In the genomic region with DNA sequence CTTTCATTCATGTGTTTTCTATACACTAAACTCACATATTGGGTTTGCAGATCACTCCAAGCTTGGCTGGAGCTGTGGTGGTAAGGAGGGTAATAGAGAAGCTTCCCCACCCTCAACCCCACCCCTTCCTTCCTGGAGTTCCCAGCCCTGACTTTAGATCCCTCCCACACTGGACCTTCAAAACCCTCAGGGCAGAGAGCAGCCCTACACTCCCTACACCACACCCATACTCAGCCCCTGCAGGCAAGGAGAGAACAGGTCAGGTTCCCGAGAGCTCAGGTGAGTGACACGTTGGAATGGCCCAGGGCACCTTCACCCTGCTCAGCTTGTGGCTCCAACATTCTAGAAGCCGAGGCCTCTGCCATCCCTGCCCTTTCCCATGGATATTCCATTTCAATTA, we compare ENCODE assay signal across 7 cellular contexts. TPM values are rescaled to one million over a fixed set of nuclear protein-coding genes. Genes with fewer than 3 reads are reported as not detected.
DNase-seq lines count a peak whose midpoint lies in the region; ATAC-seq and TF ChIP-seq lines count a peak whose summit lies in the region.
"Not testable (repeated sequence)": the region's sequence is repeated elsewhere in the genome, so short reads cannot be mapped to it uniquely, and the experiment has no call there.

Gene SULT1A3, plus strand, starts transcription at position 207 of the 400 bp plus-strand sequence. CDS start 1,474 bp downstream, outside the sequence.

- not testable (repeated sequence) for H3K9me3 Mint-ChIP-seq in WTC11; activated T-helper 2 cell treated with anti-CD3 and anti-CD28 coated beads, Interferon-gamma antibody, Interleukin-2, Interleukin-4, amounts not matched to agents 10 μg/mL and 5 μg/mL and 100 μg/mL, durations not matched to agents 14 hours and 24 hours and 36 hours; endothelial cell (ENCODE audit: unreplicated experiment)

- H3K27me3 Mint-ChIP-seq in WTC11 (ENCODE audit: low read depth); activated T-helper 2 cell treated with anti-CD3 and anti-CD28 coated beads, Interferon-gamma antibody, Interleukin-2, Interleukin-4, amounts not matched to agents 10 μg/mL and 5 μg/mL and 100 μg/mL, durations not matched to agents 14 hours and 24 hours and 36 hours (ENCODE audit: low read depth); endothelial cell (ENCODE audit: unreplicated experiment): not testable (repeated sequence)

- intact Hi-C loops in activated T-helper 2 cell treated with anti-CD3 and anti-CD28 coated beads, Interferon-gamma antibody, Interleukin-2, Interleukin-4, amounts not matched to agents 10 μg/mL and 5 μg/mL and 100 μg/mL, durations not matched to agents 14 hours and 24 hours and 36 hours (cut with micrococcal nuclease); left ventricle myocardium superior (cut with micrococcal nuclease); mucosa of descending colon (cut with DNase I, micrococcal nuclease); gastrocnemius medialis (cut with DNase I; ENCODE audit: low total_unique reads): not testable (repeated sequence)

- H3K4me1 ChIP-seq in mucosa of descending colon (ENCODE audit: low read depth); gastrocnemius medialis: not testable (repeated sequence)

- H3K36me3 Mint-ChIP-seq in WTC11; activated T-helper 2 cell treated with anti-CD3 and anti-CD28 coated beads, Interferon-gamma antibody, Interleukin-2, Interleukin-4, amounts not matched to agents 10 μg/mL and 5 μg/mL and 100 μg/mL, durations not matched to agents 14 hours and 24 hours and 36 hours (ENCODE audit: low read depth); endothelial cell (ENCODE audit: low read depth, unreplicated experiment): not testable (repeated sequence)

- not testable (repeated sequence) for DNase-seq in HT-29 (ENCODE audit: low spot score); WTC11 (ENCODE audit: low spot score); activated T-helper 2 cell treated with anti-CD3 and anti-CD28 coated beads, Interferon-gamma antibody, Interleukin-2, Interleukin-4, amounts not matched to agents 10 μg/mL and 5 μg/mL and 100 μg/mL, durations not matched to agents 14 hours and 24 hours and 36 hours (ENCODE audit: low spot score); endothelial cell (ENCODE audit: low spot score); left ventricle myocardium superior; mucosa of descending colon; gastrocnemius medialis

- in situ Hi-C loops in gastrocnemius medialis (cut with MboI; ENCODE audit: low sequenced_read_pairs in 4 of 4): not testable (repeated sequence)

- H3K4me3 ChIP-seq in mucosa of descending colon, gastrocnemius medialis: not testable (repeated sequence)

- POLR2A ChIA-PET in WTC11 (lab: Charles Lee): not testable (repeated sequence)

- not testable (repeated sequence) for H3K27me3 ChIP-seq in gastrocnemius medialis

- H3K36me3 ChIP-seq in mucosa of descending colon (ENCODE audit: low read depth); gastrocnemius medialis: not testable (repeated sequence)

- ATAC-seq in WTC11: peak; percentile 54
- peak; percentile 31 for ATAC-seq in left ventricle myocardium superior
- ATAC-seq in mucosa of descending colon: peak; percentile 77
- peak; percentile 24 to 34 for ATAC-seq in gastrocnemius medialis

- not testable (repeated sequence) for TF ChIP-seq POLR2A in gastrocnemius medialis (IDR thresholded peaks at IDR 0.05)

- TF ChIP-seq CTCF in WTC11 (IDR thresholded peaks at IDR 0.05); endothelial cell (IDR thresholded peaks at IDR 0.05; ENCODE audit: unreplicated experiment); mucosa of descending colon (IDR thresholded peaks at IDR 0.05); gastrocnemius medialis (IDR thresholded peaks at IDR 0.05 in 4 of 5, conservative IDR thresholded peaks at IDR 0.05 in 1 of 5): not testable (repeated sequence)

- not testable (repeated sequence) for H3K27ac Mint-ChIP-seq in WTC11; activated T-helper 2 cell treated with anti-CD3 and anti-CD28 coated beads, Interferon-gamma antibody, Interleukin-2, Interleukin-4, amounts not matched to agents 10 μg/mL and 5 μg/mL and 100 μg/mL, durations not matched to agents 14 hours and 24 hours and 36 hours; endothelial cell (ENCODE audit: unreplicated experiment)

- not testable (repeated sequence) for H3K27ac ChIP-seq in gastrocnemius medialis

- not testable (repeated sequence) for H3K4me3 Mint-ChIP-seq in WTC11; activated T-helper 2 cell treated with anti-CD3 and anti-CD28 coated beads, Interferon-gamma antibody, Interleukin-2, Interleukin-4, amounts not matched to agents 10 μg/mL and 5 μg/mL and 100 μg/mL, durations not matched to agents 14 hours and 24 hours and 36 hours (ENCODE audit: low read depth); endothelial cell (ENCODE audit: unreplicated experiment)

- H3K9me3 ChIP-seq in mucosa of descending colon, gastrocnemius medialis: not testable (repeated sequence)

- CTCF ChIA-PET in WTC11 (lab: Charles Lee): not testable (repeated sequence)

- H3K4me1 Mint-ChIP-seq in WTC11; activated T-helper 2 cell treated with anti-CD3 and anti-CD28 coated beads, Interferon-gamma antibody, Interleukin-2, Interleukin-4, amounts not matched to agents 10 μg/mL and 5 μg/mL and 100 μg/mL, durations not matched to agents 14 hours and 24 hours and 36 hours (ENCODE audit: low read depth); endothelial cell (ENCODE audit: unreplicated experiment): not testable (repeated sequence)

RNA-seq across cellular contexts. Expression of gene SULT1A3, which starts in this region (rescaled TPM):
- total RNA-seq in HT-29 (2014; rRNA removed; shearing (Covaris generic)): 7.5 and 14.0 TPM in 2 replicates
- 7.1 to 11.3 TPM (median 8.3 TPM) in 3 replicates for total RNA-seq in WTC11 (2021)
- total RNA-seq in activated T-helper 2 cell treated with anti-CD3 and anti-CD28 coated beads, Interferon-gamma antibody, Interleukin-2, Interleukin-4, amounts not matched to agents 10 μg/mL and 5 μg/mL and 100 μg/mL, durations not matched to agents 14 hours and 24 hours and 36 hours: 13.6 and 19.1 TPM in 2 replicates
- total RNA-seq in endothelial cell (ENCODE audit: unreplicated experiment): 17.9 TPM
- total RNA-seq in left ventricle myocardium superior: 12.5 TPM
- 10 to 100 TPM; 37.1 to 96.5 (median 66.7) TPM for total RNA-seq in mucosa of descending colon
- 10 to 100 TPM in 1 of 4 donors, 1 to 10 TPM in 2, not detected in 1; 4.9 to 11.3 (median 9.2) TPM for total RNA-seq in gastrocnemius medialis
